Comparison of ENCODE assay signal across 16 cellular contexts in genomic region chr4:94409375-94409679, GRCh38.
"Had no signal": no experiment of that assay in that cellular context is flagged by ENCODE, and none has a peak within 500 bp of the region (broad histone marks: within the 10 kb centered on the region; RNA-seq: fewer than 3 reads in every experiment).

No MANE protein-coding gene starts in this region.

- H3K27me3 Mint-ChIP-seq: brain had no signal

- H3K9me3 Mint-ChIP-seq: activated naive CD4-positive, alpha-beta T cell treated with anti-CD3 and anti-CD28 coated beads, Interleukin-2, amount 50 U/mL, for 24 hours; activated T-cell treated with anti-CD3 and anti-CD28 coated beads, Interleukin-2, amount 50 U/mL, for 24 hours; type B pancreatic cell had no signal

- ATAC-seq: activated CD8-positive, alpha-beta memory T cell treated with anti-CD3 and anti-CD28 coated beads, Interleukin-2, amount 10 ng/mL, durations not matched to agents 7 days and 5 days; esophagus mucosa; left lobe of liver; stimulated activated naive B cell treated with anti-CD40 and anti-IgM and Interleukin-4, amounts not matched to agents 10 μg/mL and 1 μg/mL and 100 μg/mL, for 72 hours; T-helper 17 cell had no signal

- H3K4me1 Mint-ChIP-seq: activated CD8-positive, alpha-beta memory T cell treated with anti-CD3 and anti-CD28 coated beads, Interleukin-2, amount 10 ng/mL, durations not matched to agents 7 days and 5 days; activated naive CD4-positive, alpha-beta T cell treated with anti-CD3 and anti-CD28 coated beads, Interleukin-2, amount 50 U/mL, for 24 hours had no signal

- FAIRE-seq: endometrium, islet of Langerhans had no signal

- H3K27ac Mint-ChIP-seq: activated CD8-positive, alpha-beta memory T cell treated with anti-CD3 and anti-CD28 coated beads, Interleukin-2, amount 10 ng/mL, durations not matched to agents 7 days and 5 days; activated naive CD4-positive, alpha-beta T cell treated with anti-CD3 and anti-CD28 coated beads, Interleukin-2, amount 50 U/mL, for 24 hours; activated T-cell treated with anti-CD3 and anti-CD28 coated beads, Interleukin-2, amount 50 U/mL, for 24 hours; stimulated activated naive B cell treated with anti-CD40 and anti-IgM and Interleukin-4, amounts not matched to agents 10 μg/mL and 1 μg/mL and 100 μg/mL, for 72 hours; T-helper 17 cell; type B pancreatic cell had no signal

- DNase-seq: activated CD4-positive, alpha-beta T cell treated with anti-CD3 and anti-CD28 coated beads, Interleukin-2, amount 50 U/mL, for 48 hours; activated CD4-positive, CD25-positive, alpha-beta regulatory T cell treated with anti-CD3 and anti-CD28 coated beads, Interleukin-2, amount 50 U/mL, for 72 hours; activated CD8-positive, alpha-beta memory T cell treated with anti-CD3 and anti-CD28 coated beads, Interleukin-2, amount 10 ng/mL, durations not matched to agents 7 days and 5 days; activated effector memory CD4-positive, alpha-beta T cell treated with Interleukin-2 at 50 U/mL for 16 hours; activated T-cell treated with anti-CD3 and anti-CD28 coated beads, Interleukin-2, amount 50 U/mL, for 24 hours; stimulated activated CD4-positive, alpha-beta T cell treated with anti-CD3 and anti-CD28 coated beads, Interleukin-2, amount 100 ng/mL, for 24 hours; stimulated activated naive B cell treated with anti-CD40 and anti-IgM and Interleukin-4, amounts not matched to agents 10 μg/mL and 1 μg/mL and 100 μg/mL, for 72 hours; substantia nigra; T-helper 17 cell had no signal

- H3K36me3 Mint-ChIP-seq: activated CD8-positive, alpha-beta memory T cell treated with anti-CD3 and anti-CD28 coated beads, Interleukin-2, amount 10 ng/mL, durations not matched to agents 7 days and 5 days; activated naive CD4-positive, alpha-beta T cell treated with anti-CD3 and anti-CD28 coated beads, Interleukin-2, amount 50 U/mL, for 24 hours; brain; stimulated activated naive B cell treated with anti-CD40 and anti-IgM and Interleukin-4, amounts not matched to agents 10 μg/mL and 1 μg/mL and 100 μg/mL, for 72 hours; type B pancreatic cell had no signal

- H3K4me3 Mint-ChIP-seq: activated CD8-positive, alpha-beta memory T cell treated with anti-CD3 and anti-CD28 coated beads, Interleukin-2, amount 10 ng/mL, durations not matched to agents 7 days and 5 days; activated naive CD4-positive, alpha-beta T cell treated with anti-CD3 and anti-CD28 coated beads, Interleukin-2, amount 50 U/mL, for 24 hours; activated T-cell treated with anti-CD3 and anti-CD28 coated beads, Interleukin-2, amount 50 U/mL, for 24 hours; brain; stimulated activated naive B cell treated with anti-CD40 and anti-IgM and Interleukin-4, amounts not matched to agents 10 μg/mL and 1 μg/mL and 100 μg/mL, for 72 hours; T-helper 17 cell; type B pancreatic cell had no signal
